In genomic region chr12:56224102-56224701, GRCh38 we compare ENCODE assay signal across 8 cellular contexts. TPM values are rescaled to one million over a fixed set of nuclear protein-coding genes. Genes with fewer than 3 reads are reported as not detected.
DNase-seq lines count a peak whose midpoint lies in the region; ATAC-seq and TF ChIP-seq lines count a peak whose summit lies in the region.

Gene NABP2, plus strand, starts transcription at chr12:56224342. Its CDS starts 515 bp downstream, at chr12:56224857.

- H3K9me3 ChIP-seq in RWPE2 (ENCODE audit: severe bottlenecking) (no peaks in the 10 kb centered on the region), fibroblast of lung (ENCODE audit: control insufficient read depth, insufficient read depth, low read depth, low read length) (no peaks in the 10 kb centered on the region)

- peak; percentile 75 for ATAC-seq in GM23338
- ATAC-seq in RWPE2 (ENCODE audit: low read depth), result peak; percentile 86
- peak; percentile 75 to 79 for ATAC-seq in naive thymus-derived CD8-positive, alpha-beta T cell

- POLR2A ChIA-PET in naive thymus-derived CD8-positive, alpha-beta T cell (lab: Charles Lee), result interaction anchor here (3.0 to 4.2 kb wide), 3 partner anchors 33 to 106 kb away, joined by 12 to 88 read pairs (median 62); partner anchors contain the start of genes ANKRD52, RPL41, SMARCC2 and ZC3H10

- peak within 1 kb of the TSS; percentile 71 for H3K9ac ChIP-seq in fibroblast of lung (ENCODE audit: insufficient read depth, low read length)

- DNase-seq in ELF-1 (ENCODE audit: low read depth, low spot score), result peak; percentile 99
- DNase-seq in GM23338 (ENCODE audit: low spot score), result peak; percentile 100
- peak; percentile 97 for DNase-seq in LHCN-M2 (ENCODE audit: low read depth)
- peak; percentile 97 for DNase-seq in RWPE2 (ENCODE audit: low spot score)
- DNase-seq in activated T-helper 2 cell treated with anti-CD3 and anti-CD28 coated beads, Interferon-gamma antibody, Interleukin-2, Interleukin-4, amounts not matched to agents 10 μg/mL and 5 μg/mL and 100 μg/mL, durations not matched to agents 14 hours and 24 hours and 36 hours (ENCODE audit: low spot score), result peak; percentile 94
- DNase-seq in fibroblast of lung (ENCODE audit: low read depth in 2 of 2), result peak; percentile 96
- DNase-seq in naive thymus-derived CD8-positive, alpha-beta T cell, result peak; percentile 77 to 94 (median 86)
- DNase-seq in stimulated activated naive CD4-positive, alpha-beta T cell (lab: John Stamatoyannopoulos, UW), result peak; percentile 71 to 89 (median 82)

- peak within 1 kb of the TSS; percentile 92 for H3K27ac ChIP-seq in GM23338 (ENCODE audit: low read depth)
- peak within 1 kb of the TSS; percentile 18 for H3K27ac ChIP-seq in RWPE2 (ENCODE audit: poor library complexity, severe bottlenecking)
- peak within 1 kb of the TSS; percentile 68 for H3K27ac ChIP-seq in fibroblast of lung (ENCODE audit: insufficient read depth, low read length)

- H4K20me1 ChIP-seq in GM23338 (replicated peaks; ENCODE audit: insufficient read depth), result no peaks in the 10 kb centered on the region
- H4K20me1 ChIP-seq in fibroblast of lung (ENCODE audit: control insufficient read depth, extremely low read depth, insufficient read depth, low read length), result no peaks in the 10 kb centered on the region

- H2AFZ ChIP-seq in GM23338, result peak within 1 kb of the TSS; percentile 86
- peak within 1 kb of the TSS; percentile 85 for H2AFZ ChIP-seq in fibroblast of lung (ENCODE audit: low read length)

- H3K36me3 ChIP-seq in GM23338 (ENCODE audit: insufficient read depth) (no peaks in the 10 kb centered on the region), RWPE2 (ENCODE audit: low read depth) (peaks cover 10% of the 10 kb centered on the region), fibroblast of lung (ENCODE audit: control insufficient read depth, insufficient read depth, low read length) (peaks cover 3% of the 10 kb centered on the region)

- TF ChIP-seq CTCF in GM23338 (conservative IDR thresholded peaks at IDR 0.05; ENCODE audit: low read depth in 2 of 2), result peak; percentile 72 to 76
- peak; percentile 99 for TF ChIP-seq CTCF in RWPE2 (IDR thresholded peaks at IDR 0.05; ENCODE audit: poor library complexity, severe bottlenecking)
- peak; percentile 70 to 87 for TF ChIP-seq CTCF in fibroblast of lung (conservative IDR thresholded peaks at IDR 0.05 in 1 of 2, IDR thresholded peaks at IDR 0.05 in 1 of 2; ENCODE audit: low read depth in 1 of 2, low read length in 2 of 2)

- H3K27me3 ChIP-seq in GM23338 (ENCODE audit: insufficient read depth) (no peaks in the 10 kb centered on the region), RWPE2 (ENCODE audit: insufficient read depth, poor library complexity, severe bottlenecking) (no peaks in the 10 kb centered on the region), fibroblast of lung (ENCODE audit: control insufficient read depth, insufficient read depth, low read length) (no peaks in the 10 kb centered on the region)

- intact Hi-C loops in activated T-helper 2 cell treated with anti-CD3 and anti-CD28 coated beads, Interferon-gamma antibody, Interleukin-2, Interleukin-4, amounts not matched to agents 10 μg/mL and 5 μg/mL and 100 μg/mL, durations not matched to agents 14 hours and 24 hours and 36 hours (cut with micrococcal nuclease), result loop anchor here (1.0 to 5.0 kb wide), 5 partner anchors 31 to 108 kb away; partner anchors contain the start of genes COQ10A, MYL6B, PAN2 and ZC3H10

- H3K79me2 ChIP-seq in GM23338 (replicated peaks; ENCODE audit: insufficient read depth) (peaks cover 20% of the 10 kb centered on the region), fibroblast of lung (ENCODE audit: control insufficient read depth, insufficient read depth, low read length) (peaks cover 16% of the 10 kb centered on the region)

- H3F3A ChIP-seq in GM23338 (replicated peaks; ENCODE audit: low read depth), result peaks cover 20% of the 10 kb centered on the region; the same call in 1 of the 2 replicates

- H3K4me1 ChIP-seq in GM23338 (ENCODE audit: insufficient read depth), result peaks cover 30% of the 10 kb centered on the region
- H3K4me1 ChIP-seq in RWPE2 (ENCODE audit: insufficient read depth, poor library complexity, severe bottlenecking), result peaks cover 3% of the 10 kb centered on the region
- peaks cover 19% of the 10 kb centered on the region for H3K4me1 ChIP-seq in fibroblast of lung (ENCODE audit: control insufficient read depth, extremely low read depth, insufficient read depth, low read length)

- peaks cover 5% of the 10 kb centered on the region for H3K27me3 Mint-ChIP-seq in GM23338 (ENCODE audit: insufficient read depth, low read depth, poor library complexity)
- no peaks in the 10 kb centered on the region for H3K27me3 Mint-ChIP-seq in activated T-helper 2 cell treated with anti-CD3 and anti-CD28 coated beads, Interferon-gamma antibody, Interleukin-2, Interleukin-4, amounts not matched to agents 10 μg/mL and 5 μg/mL and 100 μg/mL, durations not matched to agents 14 hours and 24 hours and 36 hours (ENCODE audit: low read depth)
- H3K27me3 Mint-ChIP-seq in naive thymus-derived CD8-positive, alpha-beta T cell, result no peaks in the 10 kb centered on the region

- peak within 1 kb of the TSS; percentile 93 for H3K4me2 ChIP-seq in GM23338
- H3K4me2 ChIP-seq in fibroblast of lung (ENCODE audit: extremely low read depth, insufficient read depth, low read length), result peak within 1 kb of the TSS; percentile 88

- H3K27ac Mint-ChIP-seq in GM23338, result peak within 1 kb of the TSS; percentile 96
- H3K27ac Mint-ChIP-seq in activated T-helper 2 cell treated with anti-CD3 and anti-CD28 coated beads, Interferon-gamma antibody, Interleukin-2, Interleukin-4, amounts not matched to agents 10 μg/mL and 5 μg/mL and 100 μg/mL, durations not matched to agents 14 hours and 24 hours and 36 hours, result peak within 1 kb of the TSS; percentile 76
- H3K27ac Mint-ChIP-seq in naive thymus-derived CD8-positive, alpha-beta T cell, result peak within 1 kb of the TSS; percentile 71 to 100 (median 98)

- peaks cover 15% of the 10 kb centered on the region for H3K36me3 Mint-ChIP-seq in GM23338 (ENCODE audit: low read depth)
- peaks cover 22% of the 10 kb centered on the region for H3K36me3 Mint-ChIP-seq in activated T-helper 2 cell treated with anti-CD3 and anti-CD28 coated beads, Interferon-gamma antibody, Interleukin-2, Interleukin-4, amounts not matched to agents 10 μg/mL and 5 μg/mL and 100 μg/mL, durations not matched to agents 14 hours and 24 hours and 36 hours (ENCODE audit: low read depth)
- H3K36me3 Mint-ChIP-seq in naive thymus-derived CD8-positive, alpha-beta T cell, result peaks cover 0 to 7% (median 0%) of the 10 kb centered on the region in 3 donors

- H3K9me2 ChIP-seq in GM23338 (ENCODE audit: insufficient read depth), result no peaks in the 10 kb centered on the region

- peak within 1 kb of the TSS; percentile 93 for H3K4me3 Mint-ChIP-seq in GM23338
- H3K4me3 Mint-ChIP-seq in activated T-helper 2 cell treated with anti-CD3 and anti-CD28 coated beads, Interferon-gamma antibody, Interleukin-2, Interleukin-4, amounts not matched to agents 10 μg/mL and 5 μg/mL and 100 μg/mL, durations not matched to agents 14 hours and 24 hours and 36 hours (ENCODE audit: low read depth), result peak within 1 kb of the TSS; percentile 99
- peak within 1 kb of the TSS; percentile 83 to 100 (median 97) for H3K4me3 Mint-ChIP-seq in naive thymus-derived CD8-positive, alpha-beta T cell

- H3K4me1 Mint-ChIP-seq in GM23338, result peaks cover 34% of the 10 kb centered on the region
- peaks cover 41% of the 10 kb centered on the region for H3K4me1 Mint-ChIP-seq in activated T-helper 2 cell treated with anti-CD3 and anti-CD28 coated beads, Interferon-gamma antibody, Interleukin-2, Interleukin-4, amounts not matched to agents 10 μg/mL and 5 μg/mL and 100 μg/mL, durations not matched to agents 14 hours and 24 hours and 36 hours (ENCODE audit: low read depth)
- peaks cover 27 to 53% (median 47%) of the 10 kb centered on the region in 4 donors for H3K4me1 Mint-ChIP-seq in naive thymus-derived CD8-positive, alpha-beta T cell

- H3K9me3 Mint-ChIP-seq in GM23338, result no peaks in the 10 kb centered on the region
- H3K9me3 Mint-ChIP-seq in activated T-helper 2 cell treated with anti-CD3 and anti-CD28 coated beads, Interferon-gamma antibody, Interleukin-2, Interleukin-4, amounts not matched to agents 10 μg/mL and 5 μg/mL and 100 μg/mL, durations not matched to agents 14 hours and 24 hours and 36 hours, result no peaks in the 10 kb centered on the region
- H3K9me3 Mint-ChIP-seq in naive thymus-derived CD8-positive, alpha-beta T cell, result no peaks in the 10 kb centered on the region

- H3K4me3 ChIP-seq in GM23338 (peak within 1 kb of the TSS; percentile 74), RWPE2 (ENCODE audit: severe bottlenecking) (peak within 1 kb of the TSS; percentile 45), fibroblast of lung (replicated peaks in 1 of 4; ENCODE audit: control extremely low read depth in 1 of 4, insufficient read depth in 1 of 4, low read depth in 3 of 4, low read length in 4 of 4) (peak within 1 kb of the TSS; percentile 75 to 82 (median 78))

TF ChIP-seq in GM23338, 12 proteins besides CTCF, POLR2A, EP300 and RAD21 (continues in another document):
- TF ChIP-seq NANOG (IDR thresholded peaks at IDR 0.05; ENCODE audit: borderline replicate concordance), result no peak
- TF ChIP-seq JUNB (IDR thresholded peaks at IDR 0.05; ENCODE audit: unreplicated experiment), result no peak
- TF ChIP-seq ZNF114 (CRISPR knock-in tag; IDR thresholded peaks at IDR 0.05), result no peak
- TF ChIP-seq POLR2AphosphoS5 (IDR thresholded peaks at IDR 0.05; ENCODE audit: low read depth), result peak; percentile 50; the same call in 1 of the 2 replicates

RNA-seq across cellular contexts. Expression of gene NABP2, which starts in this region (rescaled TPM):
- total RNA-seq in GM23338 (2014; rRNA removed; shearing (Covaris generic)), result 25.5 and 31.6 TPM in 2 replicates
- polyA plus RNA-seq in GM23338 (2016; fragmentation: Nextera tagmentation; extraction: Ambion mirVana) (24.9 and 27.8 TPM in 2 replicates), fibroblast of lung (39.7 and 65.5 TPM in 2 replicates)
- total RNA-seq in LHCN-M2 (2014; rRNA removed) (47.1 and 57.1 TPM in 2 replicates), fibroblast of lung (25.9 and 29.2 TPM in 2 replicates)
- polyA plus RNA-seq in LHCN-M2 (2012), result 53.7 TPM
- 77.3 and 86.8 TPM in 2 replicates for total RNA-seq in activated T-helper 2 cell treated with anti-CD3 and anti-CD28 coated beads, Interferon-gamma antibody, Interleukin-2, Interleukin-4, amounts not matched to agents 10 μg/mL and 5 μg/mL and 100 μg/mL, durations not matched to agents 14 hours and 24 hours and 36 hours
- polyA plus RNA-seq in fibroblast of lung (2012), result 36.4 and 49.3 TPM in 2 replicates
- 25.1 and 42.7 TPM in 2 replicates for polyA minus RNA-seq in fibroblast of lung (ENCODE audit: low replicate concordance)
- 10 to 100 TPM; 10.8 to 13.3 TPM for total RNA-seq in naive thymus-derived CD8-positive, alpha-beta T cell
- polyA plus RNA-seq in naive thymus-derived CD8-positive, alpha-beta T cell, result 1 to 10 TPM; 3.5 to 3.9 (median 3.7) TPM

Comparison
In these comparisons a context has a peak if more than half of its experiments do, and no peak if none do; other contexts are left out.
1. Peak in every context shown above with its lines: DNase-seq, ATAC-seq, H3K4me3 ChIP-seq and H3K27ac ChIP-seq.
2. H3K27ac ChIP-seq: peak in every context shown above with its lines; median percentile 92 in GM23338; 68 in fibroblast of lung; 18 in RWPE2.